In the genomic region with DNA sequence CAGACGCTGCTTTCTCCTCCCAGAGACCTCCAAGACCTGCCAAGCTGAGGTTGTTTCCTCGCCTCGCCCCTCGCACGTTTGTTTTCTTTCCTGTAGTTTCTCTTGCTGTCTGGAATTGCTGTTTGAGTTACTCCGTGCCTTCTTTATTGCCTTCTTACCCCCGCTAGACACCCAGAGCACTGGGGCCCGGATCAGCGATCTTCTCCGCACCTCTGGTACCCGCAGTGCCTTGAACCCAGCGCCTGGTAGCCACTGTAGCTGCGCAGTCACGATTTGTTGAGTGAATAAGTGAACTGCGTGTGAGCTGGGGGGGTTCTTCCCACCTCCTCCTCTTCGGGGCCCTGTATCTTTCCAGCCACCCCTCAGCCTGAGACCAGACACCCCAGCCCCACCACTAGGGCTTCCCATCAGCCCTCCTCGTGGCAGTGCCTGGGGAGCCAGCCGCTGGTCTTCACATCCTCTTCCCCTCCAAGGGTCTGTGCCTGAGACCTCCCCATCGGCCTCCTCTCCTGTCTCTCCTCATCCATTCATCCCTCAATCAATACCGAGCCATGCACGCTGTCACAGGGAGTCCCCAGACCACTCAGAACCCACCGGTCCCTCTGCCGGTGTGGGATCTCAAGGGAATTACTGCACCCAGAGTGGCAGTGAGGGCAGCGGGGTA, we compare ENCODE assay signal across 17 cellular contexts. TPM values are rescaled to one million over a fixed set of nuclear protein-coding genes. Genes with fewer than 3 reads are reported as not detected.
DNase-seq lines count a peak whose midpoint lies in the region; ATAC-seq and TF ChIP-seq lines count a peak whose summit lies in the region.
"Had no signal": no experiment of that assay in that cellular context is flagged by ENCODE, and none has a peak within 500 bp of the region (broad histone marks: within the 10 kb centered on the region; RNA-seq: fewer than 3 reads in every experiment).

No MANE protein-coding gene starts in this region.

- no peak overlapping the region for H2AFZ ChIP-seq in HCT116 (ENCODE audit: low read depth, low read length, poor library complexity, severe bottlenecking)
- H2AFZ ChIP-seq in PC-3 (ENCODE audit: low read length) = no peak overlapping the region

- WGBS in iPS DF 6.9 (ENCODE audit: insufficient coverage, insufficient read length) = no CpG with 5 or more reads among the region's 24 CpGs
- WGBS in sigmoid colon, 2 donors = 32 to 40% methylated on average over 24 of the region's 24 CpGs

- no peak for TF ChIP-seq RAD21 in HCT116 (IDR thresholded peaks at IDR 0.05; ENCODE audit: low read depth)

- H4K20me1 ChIP-seq in HCT116 (ENCODE audit: insufficient read depth) = no peaks in the 10 kb centered on the region
- H4K20me1 ChIP-seq in PC-3 (ENCODE audit: low read length) = no peaks in the 10 kb centered on the region

- H3K9me2 ChIP-seq in HCT116 (ENCODE audit: insufficient read depth) = no peaks in the 10 kb centered on the region
- no peaks in the 10 kb centered on the region for H3K9me2 ChIP-seq in PC-3 (replicated peaks; ENCODE audit: low read length)

- peaks cover 0 to 4% of the 10 kb centered on the region in 2 experiments; a peak in 2 of 4 replicates for H3K4me1 ChIP-seq in HCT116 (ENCODE audit: control insufficient read depth in 1 of 2, insufficient read depth in 2 of 2, low read length in 2 of 2)
- H3K4me1 ChIP-seq in iPS DF 6.9 (ENCODE audit: control insufficient read depth, insufficient read depth, low read length) = peaks cover 12% of the 10 kb centered on the region
- peaks cover 0 to 23% (median 22%) of the 10 kb centered on the region in 4 donors for H3K4me1 ChIP-seq in sigmoid colon
- H3K4me1 ChIP-seq in PC-3 (ENCODE audit: insufficient read depth, low read length) = no peaks in the 10 kb centered on the region

- no peaks in the 10 kb centered on the region for H3K27me3 ChIP-seq in HCT116 (ENCODE audit: insufficient read depth, low read length)
- peaks cover 32% of the 10 kb centered on the region for H3K27me3 ChIP-seq in iPS DF 6.9 (ENCODE audit: control insufficient read depth, insufficient read depth, low read length)
- H3K27me3 ChIP-seq in sigmoid colon = peaks cover 33 to 64% (median 56%) of the 10 kb centered on the region in 3 donors
- H3K27me3 ChIP-seq in PC-3 (ENCODE audit: low read length) = peaks cover 96% of the 10 kb centered on the region

- TF ChIP-seq EP300 in sigmoid colon (IDR thresholded peaks at IDR 0.05) = no peak

- H3K4me3 ChIP-seq in HCT116 (replicated peaks in 1 of 2; ENCODE audit: low read depth in 1 of 2, low read length in 2 of 2) (no peak overlapping the region), iPS DF 6.9 (ENCODE audit: low read length) (peak overlapping the region; percentile 23; the same call in 1 of the 2 replicates), sigmoid colon (peak overlapping the region in 3 of 4 donors; percentile 39 to 47 (median 42)), PC-3 (ENCODE audit: low read length) (no peak overlapping the region)

- no peak for TF ChIP-seq CTCF in HCT116 (IDR thresholded peaks at IDR 0.05 in 2 of 3, conservative IDR thresholded peaks at IDR 0.05 in 1 of 3; ENCODE audit: borderline replicate concordance in 1 of 3, insufficient read depth in 1 of 3, low read depth in 2 of 3, low read length in 2 of 3)
- no peak for TF ChIP-seq CTCF in sigmoid colon (IDR thresholded peaks at IDR 0.05)
- no peak for TF ChIP-seq CTCF in PC-3 (conservative IDR thresholded peaks at IDR 0.05; ENCODE audit: low read depth, low read length)

- H3F3A ChIP-seq in PC-3 (ENCODE audit: low read length, unreplicated experiment) = no peaks in the 10 kb centered on the region

- BruUV-seq in HCT116 (replicated peaks; lab: Mats Ljungman, UMichigan) = no TSS peak
- no TSS peak for BruUV-seq in PC-3 (replicated peaks; lab: Mats Ljungman, UMichigan)

- H3K79me2 ChIP-seq in HCT116 (ENCODE audit: insufficient read depth, low read length) (no peaks in the 10 kb centered on the region), PC-3 (ENCODE audit: low read length) (no peaks in the 10 kb centered on the region)

- POLR2A ChIA-PET in HCT116 (lab: Charles Lee) (no interaction called here), PC-3 (lab: Charles Lee; ENCODE audit: unreplicated experiment) (no interaction called here)

- no peak overlapping the region for H3K27ac ChIP-seq in HCT116 (ENCODE audit: low read depth, low read length)
- peak overlapping the region; percentile 22 for H3K27ac ChIP-seq in angular gyrus (ENCODE audit: low read depth, low read length)
- no peak overlapping the region for H3K27ac ChIP-seq in iPS DF 6.9 (ENCODE audit: low read length)
- H3K27ac ChIP-seq in sigmoid colon = no peak overlapping the region
- no peak overlapping the region for H3K27ac ChIP-seq in PC-3 (ENCODE audit: low read length)
- H3K27ac ChIP-seq: brain microvascular endothelial cell, uterus had no signal

- H3K9me3 ChIP-seq in HCT116 (ENCODE audit: control insufficient read depth in 1 of 2, insufficient read depth in 1 of 2, low read depth in 1 of 2, low read length in 2 of 2) = no peaks in the 10 kb centered on the region
- H3K9me3 ChIP-seq in iPS DF 6.9 (ENCODE audit: control insufficient read depth, insufficient read depth, low read length) = no peaks in the 10 kb centered on the region
- H3K9me3 ChIP-seq in sigmoid colon = no peaks in the 10 kb centered on the region
- no peaks in the 10 kb centered on the region for H3K9me3 ChIP-seq in PC-3 (ENCODE audit: low read length)
- H3K9me3 ChIP-seq: uterus had no signal

- ATAC-seq in HCT116 (no peak), GM19351 (IDR thresholded peaks at IDR 0.05; ENCODE audit: unreplicated experiment) (no peak), GM21423 (IDR thresholded peaks at IDR 0.05; ENCODE audit: unreplicated experiment) (no peak), GM21576 (IDR thresholded peaks at IDR 0.05; ENCODE audit: unreplicated experiment) (no peak), PC-3 (no peak)

- H3K36me3 ChIP-seq in HCT116 (ENCODE audit: control insufficient read depth in 1 of 2, insufficient read depth in 2 of 2, low read length in 2 of 2) (no peaks in the 10 kb centered on the region), iPS DF 6.9 (ENCODE audit: control insufficient read depth, insufficient read depth, low read length) (no peaks in the 10 kb centered on the region), sigmoid colon (no peaks in the 10 kb centered on the region), PC-3 (ENCODE audit: low read depth, low read length) (no peaks in the 10 kb centered on the region)
- H3K36me3 ChIP-seq: brain microvascular endothelial cell, uterus had no signal

- CTCF ChIA-PET in HCT116 (lab: Charles Lee) (no interaction called here), PC-3 (lab: Charles Lee) (no interaction called here)

- intact Hi-C loops in HCT116 (cut with micrococcal nuclease) (no loop called here), sigmoid colon (cut with DNase I) (no loop called here), PC-3 (cut with micrococcal nuclease) (no loop called here)

- RAD21 ChIA-PET in HCT116 (lab: Charles Lee; ENCODE audit: low non-redundant PET in 1 of 2, low total read pairs in 2 of 2, uncharacterized antibody in 2 of 2, unreplicated experiment in 2 of 2) = no interaction called here

- DNase-seq in HCT116 (ENCODE audit: low read depth, low spot score) = no peak
- DNase-seq in iPS DF 6.9 (ENCODE audit: low read depth, low spot score) = no peak
- no peak for DNase-seq in sigmoid colon
- no peak for DNase-seq in PC-3
- DNase-seq: activated naive CD4-positive, alpha-beta T cell; brain microvascular endothelial cell; left cardiac atrium; naive B cell; NCI-H187 treated with DMSO at 0.1 percent for 48 hours; NCI-H82; stimulated activated CD4-positive, alpha-beta T cell treated with anti-CD3 and anti-CD28 coated beads, Interleukin-4, amount 100 ng/mL, for 1 hour; uterus had no signal

- H3K9ac ChIP-seq in HCT116 (ENCODE audit: low read length) (no peak overlapping the region), PC-3 (ENCODE audit: low read length) (no peak overlapping the region)

- H3K4me2 ChIP-seq in HCT116 (ENCODE audit: low read length) (0 out of 2 replicates have a peak overlapping the region, but pooled peaks have one; percentile 66), PC-3 (ENCODE audit: low read length) (no peak overlapping the region)

- no peak for TF ChIP-seq POLR2A in HCT116 (IDR thresholded peaks at IDR 0.05; ENCODE audit: borderline replicate concordance, extremely low read depth, insufficient read depth, insufficient read length)
- no peak for TF ChIP-seq POLR2A in sigmoid colon (IDR thresholded peaks at IDR 0.05)

TF ChIP-seq in HCT116, 20 proteins besides CTCF, POLR2A, EP300 and RAD21 (continues in another document):
- TF ChIP-seq, protein P1, sequence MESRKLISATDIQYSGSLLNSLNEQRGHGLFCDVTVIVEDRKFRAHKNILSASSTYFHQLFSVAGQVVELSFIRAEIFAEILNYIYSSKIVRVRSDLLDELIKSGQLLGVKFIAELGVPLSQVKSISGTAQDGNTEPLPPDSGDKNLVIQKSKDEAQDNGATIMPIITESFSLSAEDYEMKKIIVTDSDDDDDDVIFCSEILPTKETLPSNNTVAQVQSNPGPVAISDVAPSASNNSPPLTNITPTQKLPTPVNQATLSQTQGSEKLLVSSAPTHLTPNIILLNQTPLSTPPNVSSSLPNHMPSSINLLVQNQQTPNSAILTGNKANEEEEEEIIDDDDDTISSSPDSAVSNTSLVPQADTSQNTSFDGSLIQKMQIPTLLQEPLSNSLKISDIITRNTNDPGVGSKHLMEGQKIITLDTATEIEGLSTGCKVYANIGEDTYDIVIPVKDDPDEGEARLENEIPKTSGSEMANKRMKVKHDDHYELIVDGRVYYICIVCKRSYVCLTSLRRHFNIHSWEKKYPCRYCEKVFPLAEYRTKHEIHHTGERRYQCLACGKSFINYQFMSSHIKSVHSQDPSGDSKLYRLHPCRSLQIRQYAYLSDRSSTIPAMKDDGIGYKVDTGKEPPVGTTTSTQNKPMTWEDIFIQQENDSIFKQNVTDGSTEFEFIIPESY (IDR thresholded peaks at IDR 0.05; ENCODE audit: extremely low read depth, insufficient replicate concordance, low read length) = no peak
- TF ChIP-seq, protein P2, sequence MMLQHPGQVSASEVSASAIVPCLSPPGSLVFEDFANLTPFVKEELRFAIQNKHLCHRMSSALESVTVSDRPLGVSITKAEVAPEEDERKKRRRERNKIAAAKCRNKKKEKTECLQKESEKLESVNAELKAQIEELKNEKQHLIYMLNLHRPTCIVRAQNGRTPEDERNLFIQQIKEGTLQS (IDR thresholded peaks at IDR 0.05) = no peak
- TF ChIP-seq YY1 (IDR thresholded peaks at IDR 0.05; ENCODE audit: extremely low read depth, insufficient replicate concordance, low read depth, low read length) = no peak
- no peak for TF ChIP-seq CBX3 (IDR thresholded peaks at IDR 0.05; ENCODE audit: low read depth)
- TF ChIP-seq SP1 (IDR thresholded peaks at IDR 0.05; ENCODE audit: low read depth) = no peak
- no peak for TF ChIP-seq ZFX (IDR thresholded peaks at IDR 0.05)
- TF ChIP-seq EZH2phosphoT487 (IDR thresholded peaks at IDR 0.05; ENCODE audit: borderline replicate concordance) = no peak
- no peak for TF ChIP-seq SIN3A (IDR thresholded peaks at IDR 0.05; ENCODE audit: low read depth)
- no peak for TF ChIP-seq ELF1 (IDR thresholded peaks at IDR 0.05; ENCODE audit: borderline replicate concordance, low read depth)

RNA-seq across cellular contexts. Expression of a gene that starts 0.8 kb away (rescaled TPM):
- total RNA-seq in HCT116 (2021; ENCODE audit: unreplicated experiment) = 7.0 TPM
- polyA plus RNA-seq in HCT116 (2012) = 9.6 and 11.4 TPM in 2 replicates
- 1 to 10 TPM; 1.5 to 5.4 (median 3.5) TPM for total RNA-seq in sigmoid colon
- 1 to 10 TPM in 1 of 3 donors, under 1 TPM in 2; under 0.01 to 2.5 (median 0.69) TPM for polyA plus RNA-seq in sigmoid colon
- not detected in 2 replicates for total RNA-seq in PC-3 (2014; rRNA removed)
- polyA plus RNA-seq: CD14-positive monocyte had no signal

Comparison
In these comparisons a context has a peak if more than half of its experiments do, and no peak if none do; other contexts are left out.
1. H3K4me3 ChIP-seq: peak in iPS DF 6.9 (single experiment) and sigmoid colon (3 of 4); none in HCT116 (0 of 2) and PC-3 (single experiment).